16 cellular contexts compared by ENCODE assay signal in the genomic region with DNA sequence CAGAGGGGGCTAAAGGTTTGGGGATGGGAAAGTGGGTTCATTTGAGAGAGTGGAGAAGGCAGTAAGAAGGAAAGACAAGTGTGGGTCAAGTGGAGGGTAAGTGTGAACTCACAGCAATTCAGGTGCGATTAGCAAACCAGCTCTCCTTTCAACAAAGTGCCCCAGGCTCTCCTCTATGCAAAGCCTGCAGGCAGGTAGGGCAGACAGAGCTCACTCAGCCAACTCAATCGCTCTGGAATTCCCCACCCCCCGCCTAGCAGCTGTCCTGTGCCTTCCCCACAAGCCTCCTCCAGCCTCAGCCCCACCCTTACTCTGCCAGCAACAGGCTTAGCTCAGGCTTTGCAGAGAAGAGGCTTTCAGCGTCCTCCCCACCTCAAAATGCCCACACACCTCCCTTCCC. TPM values are rescaled to one million over a fixed set of nuclear protein-coding genes. Genes with fewer than 3 reads are reported as not detected.
DNase-seq lines count a peak whose midpoint lies in the region; ATAC-seq and FAIRE-seq lines count a peak whose summit lies in the region.
"Had no signal": no experiment of that assay in that cellular context is flagged by ENCODE, and none has a peak within 500 bp of the region (broad histone marks: within the 10 kb centered on the region; RNA-seq: fewer than 3 reads in every experiment).

No MANE protein-coding gene starts in this region.

- H3K4me3 Mint-ChIP-seq in naive thymus-derived CD8-positive, alpha-beta T cell = no peak overlapping the region
- no peak overlapping the region for H3K4me3 Mint-ChIP-seq in stimulated activated memory B cell treated with anti-CD40 and anti-IgM and Interleukin-4, amounts not matched to agents 10 μg/mL and 1 μg/mL and 100 μg/mL, for 72 hours
- H3K4me3 Mint-ChIP-seq: CD8-positive, alpha-beta T cell had no signal

- no peak overlapping the region for H3K27ac ChIP-seq in iPS DF 6.9 (ENCODE audit: low read length)
- H3K27ac ChIP-seq: coronary artery had no signal

- no peaks in the 10 kb centered on the region for H3K36me3 Mint-ChIP-seq in naive thymus-derived CD8-positive, alpha-beta T cell
- H3K36me3 Mint-ChIP-seq in stimulated activated memory B cell treated with anti-CD40 and anti-IgM and Interleukin-4, amounts not matched to agents 10 μg/mL and 1 μg/mL and 100 μg/mL, for 72 hours = no peaks in the 10 kb centered on the region
- H3K36me3 Mint-ChIP-seq: CD8-positive, alpha-beta T cell had no signal

- POLR2A ChIA-PET in naive thymus-derived CD8-positive, alpha-beta T cell (lab: Charles Lee) = no interaction called here

- no peak overlapping the region for H3K4me3 ChIP-seq in iPS DF 6.9 (ENCODE audit: low read length)
- H3K4me3 ChIP-seq: coronary artery had no signal

- no peaks in the 10 kb centered on the region for H3K9me3 Mint-ChIP-seq in naive thymus-derived CD8-positive, alpha-beta T cell
- no peaks in the 10 kb centered on the region for H3K9me3 Mint-ChIP-seq in stimulated activated memory B cell treated with anti-CD40 and anti-IgM and Interleukin-4, amounts not matched to agents 10 μg/mL and 1 μg/mL and 100 μg/mL, for 72 hours
- H3K9me3 Mint-ChIP-seq: CD8-positive, alpha-beta T cell had no signal

- no peaks in the 10 kb centered on the region for H3K27me3 ChIP-seq in iPS DF 6.9 (ENCODE audit: control insufficient read depth, insufficient read depth, low read length)

- WGBS in iPS DF 6.9 (ENCODE audit: insufficient coverage, insufficient read length) = no CpG with 5 or more reads among the region's 4 CpGs

- ATAC-seq in GM21360 (IDR thresholded peaks at IDR 0.05; ENCODE audit: unreplicated experiment) (no peak), GM21526 (IDR thresholded peaks at IDR 0.05; ENCODE audit: low FRiP score, unreplicated experiment) (no peak)
- ATAC-seq in naive thymus-derived CD8-positive, alpha-beta T cell = no peak
- no peak for ATAC-seq in stimulated activated memory B cell treated with anti-CD40 and anti-IgM and Interleukin-4, amounts not matched to agents 10 μg/mL and 1 μg/mL and 100 μg/mL, for 72 hours
- ATAC-seq: CD8-positive, alpha-beta T cell had no signal

- no peaks in the 10 kb centered on the region for H3K36me3 ChIP-seq in iPS DF 6.9 (ENCODE audit: control insufficient read depth, insufficient read depth, low read length)

- FAIRE-seq in RCC 7860 (lab: Jason Lieb, UNC) = no peak

- no peaks in the 10 kb centered on the region for H3K4me1 Mint-ChIP-seq in naive thymus-derived CD8-positive, alpha-beta T cell
- no peaks in the 10 kb centered on the region for H3K4me1 Mint-ChIP-seq in stimulated activated memory B cell treated with anti-CD40 and anti-IgM and Interleukin-4, amounts not matched to agents 10 μg/mL and 1 μg/mL and 100 μg/mL, for 72 hours

- H3K27ac Mint-ChIP-seq in naive thymus-derived CD8-positive, alpha-beta T cell = no peak overlapping the region
- no peak overlapping the region for H3K27ac Mint-ChIP-seq in stimulated activated memory B cell treated with anti-CD40 and anti-IgM and Interleukin-4, amounts not matched to agents 10 μg/mL and 1 μg/mL and 100 μg/mL, for 72 hours
- H3K27ac Mint-ChIP-seq: CD8-positive, alpha-beta T cell had no signal

- peaks cover 2% of the 10 kb centered on the region for H3K4me1 ChIP-seq in iPS DF 6.9 (ENCODE audit: control insufficient read depth, insufficient read depth, low read length)

- DNase-seq in AG20443 (ENCODE audit: low spot score) = peak; percentile 22
- DNase-seq in HK-2 (ENCODE audit: unreplicated experiment) = peak; percentile 36
- peak; percentile 22 for DNase-seq in RCC 7860 (ENCODE audit: low spot score)
- DNase-seq in iPS DF 6.9 (ENCODE audit: low read depth, low spot score) = peak; percentile 45
- DNase-seq in naive thymus-derived CD8-positive, alpha-beta T cell = no peak
- DNase-seq: activated CD4-positive, CD25-positive, alpha-beta regulatory T cell treated with anti-CD3 and anti-CD28 coated beads, Interleukin-2, amount 50 U/mL, for 72 hours; activated CD8-positive, alpha-beta memory T cell treated with anti-CD3 and anti-CD28 coated beads, Interleukin-2, amount 50 U/mL, for 4 hours; activated naive CD4-positive, alpha-beta T cell treated with Interleukin-2 at 50 U/mL for 16 hours; CD8-positive, alpha-beta T cell; erythroblast; KBM-7; stimulated activated naive CD4-positive, alpha-beta T cell had no signal

- no peaks in the 10 kb centered on the region for H3K9me3 ChIP-seq in iPS DF 6.9 (ENCODE audit: control insufficient read depth, insufficient read depth, low read length)

- H3K27me3 Mint-ChIP-seq in naive thymus-derived CD8-positive, alpha-beta T cell = peaks cover 0 to 9% (median 2%) of the 10 kb centered on the region in 5 donors
- no peaks in the 10 kb centered on the region for H3K27me3 Mint-ChIP-seq in stimulated activated memory B cell treated with anti-CD40 and anti-IgM and Interleukin-4, amounts not matched to agents 10 μg/mL and 1 μg/mL and 100 μg/mL, for 72 hours

RNA-seq across cellular contexts. Expression of a gene that starts 14.8 kb away (rescaled TPM):
- total RNA-seq in naive thymus-derived CD8-positive, alpha-beta T cell = under 1 TPM; 0.30 to 0.31 TPM
- polyA plus RNA-seq in naive thymus-derived CD8-positive, alpha-beta T cell = under 1 TPM in 2 of 3 donors, not detected in 1; 0.40 to 0.46 TPM

Comparison
In these comparisons a context has a peak if more than half of its experiments do, and no peak if none do; other contexts are left out.
1. DNase-seq: peak in AG20443 (single experiment), HK-2 (single experiment), RCC 7860 (single experiment) and iPS DF 6.9 (single experiment); none in naive thymus-derived CD8-positive, alpha-beta T cell (0 of 10).